ENCODE assay signal across 17 cellular contexts in the genomic region with DNA sequence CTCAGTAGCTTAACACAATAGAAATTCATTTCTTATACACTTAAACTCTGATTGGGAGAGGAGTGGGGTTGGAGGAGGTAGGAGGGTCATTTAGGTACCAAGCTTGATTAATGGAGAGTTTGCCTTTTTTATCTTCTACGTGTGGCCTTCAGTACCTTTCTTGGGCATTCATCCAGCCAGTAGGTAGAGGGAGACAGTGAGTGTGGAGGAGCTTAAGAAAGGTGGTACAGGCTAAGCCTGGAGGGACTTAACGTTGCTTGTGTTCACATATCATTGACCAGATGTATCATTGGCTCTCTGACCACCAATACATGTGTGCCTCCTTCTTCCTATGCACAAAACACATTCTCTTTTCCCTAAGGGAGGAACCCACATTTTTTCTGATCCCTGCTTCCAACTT.
A peak's percentile ranks its signal among the peaks of the same experiment; 100 is the strongest.
DNase-seq lines count a peak whose midpoint lies in the region; ATAC-seq, FAIRE-seq and TF ChIP-seq lines count a peak whose summit lies in the region.
"Had no signal": no experiment of that assay in that cellular context is flagged by ENCODE, and none has a peak within 500 bp of the region (broad histone marks: within the 10 kb centered on the region; RNA-seq: fewer than 3 reads in every experiment).

No MANE protein-coding gene starts in this region.

- H3K9me3 ChIP-seq in HepG2 (ENCODE audit: low read length) = no peaks in the 10 kb centered on the region
- H3K9me3 ChIP-seq in right lobe of liver = no peaks in the 10 kb centered on the region
- H3K9me3 ChIP-seq in H1 (ENCODE audit: insufficient read depth in 2 of 2, low read depth in 1 of 2, low read length in 1 of 2) = no peaks in the 10 kb centered on the region
- H3K9me3 ChIP-seq in upper lobe of left lung = no peaks in the 10 kb centered on the region
- no peaks in the 10 kb centered on the region for H3K9me3 ChIP-seq in right cardiac atrium (ENCODE audit: control insufficient read depth, low read length)
- H3K9me3 ChIP-seq: SJCRH30 had no signal

- H2AFZ ChIP-seq in HepG2 (ENCODE audit: low read length) (no peak overlapping the region), H1 (ENCODE audit: low read length) (no peak overlapping the region)

- no peak overlapping the region for H2AK5ac ChIP-seq in H1 (ENCODE audit: low read depth, low read length)

- ATAC-seq in HepG2 (no peak), right lobe of liver (no peak), upper lobe of left lung (ENCODE audit: low FRiP score in 2 of 2) (no peak), right cardiac atrium (no peak)
- ATAC-seq: Panc1 had no signal

- no peak overlapping the region for H3K4ac ChIP-seq in H1 (replicated peaks; ENCODE audit: insufficient read length, low read depth, low read length)

- no peak overlapping the region for H3K4me3 ChIP-seq in HepG2 (replicated peaks in 1 of 3; ENCODE audit: insufficient read depth in 1 of 3, low read depth in 2 of 3, low read length in 3 of 3)
- H3K4me3 ChIP-seq in right lobe of liver = no peak overlapping the region
- no peak overlapping the region for H3K4me3 ChIP-seq in H1 (ENCODE audit: extremely low read depth in 1 of 4, insufficient read depth in 2 of 4, low read depth in 3 of 4, low read length in 4 of 4)
- no peak overlapping the region for H3K4me3 ChIP-seq in upper lobe of left lung
- no peak overlapping the region for H3K4me3 ChIP-seq in right cardiac atrium (ENCODE audit: low read length)
- H3K4me3 ChIP-seq: SJCRH30 had no signal

- peaks cover 4% of the 10 kb centered on the region for H3K23me2 ChIP-seq in H1 (ENCODE audit: low read depth, low read length)

- WGBS in HepG2 (ENCODE audit: low lambda C conversion rate) = 52% methylated on average over 2 of the region's 2 CpGs
- WGBS in right lobe of liver (ENCODE audit: insufficient coverage, low coverage, low lambda C conversion rate, missing lambda C conversion rate) = 40% methylated on average over 2 of the region's 2 CpGs
- 74% methylated on average over 2 of the region's 2 CpGs; no CpG with 5 or more reads in 1 of the 2 experiments for WGBS in H1 (ENCODE audit: extremely low coverage in 1 of 2, insufficient coverage in 1 of 2, insufficient read length in 1 of 2, insufficient replicate concordance in 2 of 2, low coverage in 1 of 2, low lambda C conversion rate in 2 of 2, missing lambda C conversion rate in 1 of 2), 2 experiments
- WGBS in upper lobe of left lung, 2 donors = 38 to 45% methylated on average over 2 of the region's 2 CpGs
- WGBS in right cardiac atrium = 63% methylated on average over 2 of the region's 2 CpGs

- H3K56ac ChIP-seq in H1 (replicated peaks; ENCODE audit: insufficient read length, low read depth, low read length) = no peak overlapping the region

- H3K36me3 ChIP-seq in HepG2 (replicated peaks in 1 of 2; ENCODE audit: control insufficient read depth in 1 of 2, insufficient read depth in 2 of 2, low read length in 2 of 2) = no peaks in the 10 kb centered on the region; a peak in 1 of 5 replicates
- H3K36me3 ChIP-seq in right lobe of liver = no peaks in the 10 kb centered on the region
- no peaks in the 10 kb centered on the region for H3K36me3 ChIP-seq in H1 (ENCODE audit: control insufficient read depth in 2 of 4, insufficient read depth in 4 of 4, low read length in 3 of 4)
- no peaks in the 10 kb centered on the region for H3K36me3 ChIP-seq in upper lobe of left lung
- H3K36me3 ChIP-seq: SJCRH30 had no signal

- intact Hi-C loops in HepG2 (cut with micrococcal nuclease; ENCODE audit: unreplicated experiment) (no loop called here), right lobe of liver (cut with DNase I) (no loop called here), right cardiac atrium (cut with DNase I) (no loop called here)

- H3K18ac ChIP-seq in H1 (ENCODE audit: extremely low read depth, low read length) = no peak overlapping the region

- no peak overlapping the region for H2BK20ac ChIP-seq in H1 (ENCODE audit: low read length)

- no peak overlapping the region for H2BK120ac ChIP-seq in H1 (replicated peaks; ENCODE audit: low read depth, low read length)

- CTCF ChIA-PET in HepG2 (lab: Yijun Ruan, JAX; ENCODE audit: low intra/inter-chr PET ratio, low total read pairs) = no interaction called here
- CTCF ChIA-PET in H1 (lab: Charles Lee; ENCODE audit: partially characterized antibody) = interaction anchor here (1.0 to 4.9 kb wide), 20 partner anchors 8 to 345 kb away, joined by 3 to 18 read pairs (median 4); no protein-coding TSS in a partner anchor

- H3K14ac ChIP-seq in H1 (ENCODE audit: insufficient read length) = no peak overlapping the region

- H4K5ac ChIP-seq in H1 (ENCODE audit: insufficient read length, low read depth, low read length) = no peak overlapping the region

- no peaks in the 10 kb centered on the region for H4K20me1 ChIP-seq in HepG2 (ENCODE audit: insufficient read depth, low read length)
- H4K20me1 ChIP-seq in H1 (replicated peaks in 1 of 2; ENCODE audit: control insufficient read depth in 1 of 2, insufficient read depth in 2 of 2, low read length in 2 of 2) = no peaks in the 10 kb centered on the region

- no peak overlapping the region for H3K27ac ChIP-seq in HepG2 (ENCODE audit: extremely low read length, insufficient read depth, low read length)
- no peak overlapping the region for H3K27ac ChIP-seq in right lobe of liver
- H3K27ac ChIP-seq in H1 (ENCODE audit: low read depth, low read length) = no peak overlapping the region
- H3K27ac ChIP-seq in upper lobe of left lung = no peak overlapping the region
- H3K27ac ChIP-seq in right cardiac atrium (ENCODE audit: low read length) = no peak overlapping the region
- H3K27ac ChIP-seq: C4-2B, SJCRH30 had no signal

- TF ChIP-seq POLR2A in HepG2 (IDR thresholded peaks at IDR 0.05; ENCODE audit: insufficient read depth in 1 of 2, low read depth in 2 of 2, low read length in 2 of 2) (no peak), right lobe of liver (IDR thresholded peaks at IDR 0.05) (no peak), H1 (IDR thresholded peaks at IDR 0.05; ENCODE audit: control extremely low read depth in 1 of 2, low read depth in 2 of 2, low read length in 2 of 2) (no peak), upper lobe of left lung (IDR thresholded peaks at IDR 0.05) (no peak)

- no peak for TF ChIP-seq EP300 in HepG2 (IDR thresholded peaks at IDR 0.05; ENCODE audit: low read depth in 2 of 2, low read length in 2 of 2)
- TF ChIP-seq EP300 in HepG2 (CRISPR knock-in tag; IDR thresholded peaks at IDR 0.05; ENCODE audit: borderline replicate concordance) = no peak
- TF ChIP-seq EP300 in H1 (IDR thresholded peaks at IDR 0.05; ENCODE audit: borderline replicate concordance in 1 of 2, low read depth in 2 of 2, low read length in 2 of 2) = no peak
- TF ChIP-seq EP300 in upper lobe of left lung (IDR thresholded peaks at IDR 0.05) = no peak

- FAIRE-seq in HepG2 (lab: Jason Lieb, UNC) (no peak), H1 (lab: Jason Lieb, UNC) (no peak)
- FAIRE-seq: GM19239 had no signal

- H3K4me2 ChIP-seq in HepG2 (ENCODE audit: low read depth, low read length) = no peak overlapping the region
- no peak overlapping the region for H3K4me2 ChIP-seq in H1 (ENCODE audit: insufficient read depth in 1 of 2, low read depth in 2 of 2, low read length in 2 of 2)

- H2BK5ac ChIP-seq in H1 (ENCODE audit: low read depth, low read length) = no peak overlapping the region

- TF ChIP-seq RAD21 in HepG2 (CRISPR knock-in tag; IDR thresholded peaks at IDR 0.05) (no peak), H1 (IDR thresholded peaks at IDR 0.05 in 1 of 2, conservative IDR thresholded peaks at IDR 0.05 in 1 of 2; ENCODE audit: low read depth in 2 of 2, low read length in 2 of 2) (peak in 1 of 2 experiments; percentile 46; a peak in 2 of 4 replicates)

- no TSS peak for BruUV-seq in HepG2 (replicated peaks; lab: Mats Ljungman, UMichigan)

- H3K79me1 ChIP-seq in H1 (ENCODE audit: low read depth, low read length) = no peaks in the 10 kb centered on the region

- no peak overlapping the region for H2BK12ac ChIP-seq in H1 (ENCODE audit: low read depth, low read length)

- TF ChIP-seq CTCF in HepG2 (CRISPR knock-in tag; IDR thresholded peaks at IDR 0.05) = peak; percentile 26; the same call in 1 of the 2 replicates
- TF ChIP-seq CTCF in right lobe of liver (IDR thresholded peaks at IDR 0.05) = no peak
- TF ChIP-seq CTCF in H1 (IDR thresholded peaks at IDR 0.05; ENCODE audit: control extremely low read depth in 1 of 3, insufficient read depth in 1 of 3, low read depth in 1 of 3, low read length in 3 of 3) = peak in 2 of 3 experiments; percentile 39; a peak in 3 of 4 replicates
- TF ChIP-seq CTCF in upper lobe of left lung (IDR thresholded peaks at IDR 0.05) = no peak

- H2BK15ac ChIP-seq in H1 (ENCODE audit: low read length) = no peak overlapping the region

- H3K4me1 ChIP-seq in HepG2 (ENCODE audit: insufficient read depth, low read length) = peaks cover 18% of the 10 kb centered on the region; the same call in 1 of the 2 replicates
- peaks cover 0 to under 1% (median 0%) of the 10 kb centered on the region in 4 donors for H3K4me1 ChIP-seq in right lobe of liver
- H3K4me1 ChIP-seq in H1 (replicated peaks in 1 of 4; ENCODE audit: control insufficient read depth in 3 of 4, insufficient read depth in 4 of 4, low read length in 3 of 4) = peaks cover 0 to 7% (median 2%) of the 10 kb centered on the region in 4 experiments
- H3K4me1 ChIP-seq in upper lobe of left lung = peaks cover under 1 to 5% (median 2%) of the 10 kb centered on the region in 4 donors
- H3K4me1 ChIP-seq in right cardiac atrium (ENCODE audit: control insufficient read depth, insufficient read depth, low read length) = no peaks in the 10 kb centered on the region

- H3K27me3 ChIP-seq in HepG2 (ENCODE audit: control insufficient read depth in 1 of 2, insufficient read depth in 2 of 2, low read length in 2 of 2) (no peaks in the 10 kb centered on the region), right lobe of liver (no peaks in the 10 kb centered on the region), H1 (replicated peaks in 1 of 4; ENCODE audit: control insufficient read depth in 3 of 4, extremely low read depth in 1 of 4, insufficient read depth in 3 of 4, low read length in 3 of 4) (peaks cover 0 to 9% (median 8%) of the 10 kb centered on the region in 4 experiments; a peak in 6 of 7 replicates), upper lobe of left lung (no peaks in the 10 kb centered on the region), right cardiac atrium (ENCODE audit: control insufficient read depth, insufficient read depth) (no peaks in the 10 kb centered on the region)
- H3K27me3 ChIP-seq: SJCRH30 had no signal

- no peak overlapping the region for H3K9ac ChIP-seq in HepG2 (ENCODE audit: insufficient read depth, low read depth, low read length)
- H3K9ac ChIP-seq in H1 (replicated peaks in 1 of 4; ENCODE audit: extremely low read depth in 1 of 4, low read depth in 3 of 4, low read length in 3 of 4) = no peak overlapping the region

- DNase-seq in HepG2 (ENCODE audit: low spot score) = no peak
- no peak for DNase-seq in right lobe of liver
- peak; percentile 9 for DNase-seq in HT-29 (ENCODE audit: low spot score)
- DNase-seq in H1 (ENCODE audit: low read depth in 1 of 2, low spot score in 2 of 2) = no peak
- no peak for DNase-seq in DMS79 treated with DMSO at 0.1 percent for 48 hours (lab: John Stamatoyannopoulos, UW)
- no peak for DNase-seq in upper lobe of left lung
- DNase-seq in right cardiac atrium = no peak
- DNase-seq: DMS153, GF-D8, GOT3, KG1, NCI-H1436, NCI-H1930, SJCRH30 had no signal

- POLR2A ChIA-PET in HepG2 (lab: Yijun Ruan, JAX) (no interaction called here), H1 (lab: Charles Lee; ENCODE audit: partially characterized antibody) (no interaction called here)

- no peak overlapping the region for H3K23ac ChIP-seq in H1 (ENCODE audit: insufficient read length)

- in situ Hi-C loops in HepG2 (cut with HindIII; ENCODE audit: extremely low pct_ligation_motif_present, low pct_unique_long_range_greater_than_20kb) = no loop called here

- no peak overlapping the region for H4K8ac ChIP-seq in H1 (ENCODE audit: extremely low read depth, insufficient read depth, low read length)

- H4K91ac ChIP-seq in H1 (replicated peaks; ENCODE audit: insufficient read length, low read length) = no peak overlapping the region

- H3K79me2 ChIP-seq in HepG2 (ENCODE audit: insufficient read depth, low read length) (peaks cover 20% of the 10 kb centered on the region), H1 (ENCODE audit: control insufficient read depth in 1 of 2, insufficient read depth in 2 of 2, low read length in 2 of 2) (no peaks in the 10 kb centered on the region)

Comparison
In these comparisons a context has a peak if more than half of its experiments do, and no peak if none do; other contexts are left out.
1. CTCF ChIP-seq: peak in HepG2 (single experiment) and H1 (2 of 3); none in right lobe of liver (0 of 4) and upper lobe of left lung (0 of 6).